In the genomic region with DNA sequence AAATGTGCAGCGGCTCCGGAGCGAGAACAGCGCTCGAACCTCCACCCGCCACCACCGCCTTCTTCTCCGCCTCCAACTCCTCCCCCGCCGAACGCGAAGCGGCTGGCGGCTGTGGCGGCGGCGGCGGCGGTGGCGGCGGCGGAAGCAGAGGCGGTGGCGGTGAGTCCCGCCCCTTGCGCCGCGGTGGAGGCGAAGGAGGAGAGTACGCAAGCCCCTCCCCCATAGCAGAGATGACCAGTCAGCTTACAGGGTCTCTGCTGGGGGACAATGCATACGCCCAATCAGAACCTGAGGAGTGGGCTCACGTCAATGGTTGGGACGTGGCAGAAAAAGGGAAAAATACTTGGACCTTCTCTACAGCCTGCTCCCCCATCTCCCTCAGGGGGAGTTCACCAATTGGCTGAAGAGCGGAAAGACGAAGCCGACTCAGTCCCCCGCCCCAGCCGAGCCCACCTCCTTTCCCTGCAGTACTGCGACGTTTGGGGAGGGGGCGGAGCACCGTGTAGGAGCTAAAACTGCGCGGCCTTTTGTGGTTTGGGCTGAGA, we compare ENCODE assay signal across 8 cellular contexts. TPM values are rescaled to one million over a fixed set of nuclear protein-coding genes. Genes with fewer than 3 reads are reported as not detected.
A peak's percentile ranks its signal among the peaks of the same experiment; 100 is the strongest.
DNase-seq lines count a peak whose midpoint lies in the region; FAIRE-seq and TF ChIP-seq lines count a peak whose summit lies in the region.

A gene with protein sequence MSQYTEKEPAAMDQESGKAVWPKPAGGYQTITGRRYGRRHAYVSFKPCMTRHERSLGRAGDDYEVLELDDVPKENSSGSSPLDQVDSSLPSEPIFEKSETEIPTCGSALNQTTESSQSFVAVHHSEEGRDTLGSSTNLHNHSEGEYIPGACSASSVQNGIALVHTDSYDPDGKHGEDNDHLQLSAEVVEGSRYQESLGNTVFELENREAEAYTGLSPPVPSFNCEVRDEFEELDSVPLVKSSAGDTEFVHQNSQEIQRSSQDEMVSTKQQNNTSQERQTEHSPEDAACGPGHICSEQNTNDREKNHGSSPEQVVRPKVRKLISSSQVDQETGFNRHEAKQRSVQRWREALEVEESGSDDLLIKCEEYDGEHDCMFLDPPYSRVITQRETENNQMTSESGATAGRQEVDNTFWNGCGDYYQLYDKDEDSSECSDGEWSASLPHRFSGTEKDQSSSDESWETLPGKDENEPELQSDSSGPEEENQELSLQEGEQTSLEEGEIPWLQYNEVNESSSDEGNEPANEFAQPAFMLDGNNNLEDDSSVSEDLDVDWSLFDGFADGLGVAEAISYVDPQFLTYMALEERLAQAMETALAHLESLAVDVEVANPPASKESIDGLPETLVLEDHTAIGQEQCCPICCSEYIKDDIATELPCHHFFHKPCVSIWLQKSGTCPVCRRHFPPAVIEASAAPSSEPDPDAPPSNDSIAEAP (minus strand): TSS at position 131 of the 545 bp plus-strand sequence. CDS start 26,541 bp downstream, outside the sequence.

- H3K4me3 Mint-ChIP-seq in HFFc6, result peak within 1 kb of the TSS; percentile 99
- peak within 1 kb of the TSS; percentile 100 for H3K4me3 Mint-ChIP-seq in activated naive CD4-positive, alpha-beta T cell treated with anti-CD3 and anti-CD28 coated beads, Interleukin-2, amount 10 ng/mL, durations not matched to agents 7 days and 5 days

- peak within 1 kb of the TSS; percentile 93 for H2AK5ac ChIP-seq in neuronal stem cell (ENCODE audit: low read depth, low read length)

- peaks cover 5% of the 10 kb centered on the region for H3K27me3 Mint-ChIP-seq in HFFc6 (ENCODE audit: insufficient read depth)
- H3K27me3 Mint-ChIP-seq in activated naive CD4-positive, alpha-beta T cell treated with anti-CD3 and anti-CD28 coated beads, Interleukin-2, amount 10 ng/mL, durations not matched to agents 7 days and 5 days, result peaks cover 10% of the 10 kb centered on the region

- H3K27ac Mint-ChIP-seq in HFFc6, result peak within 1 kb of the TSS; percentile 99
- H3K27ac Mint-ChIP-seq in activated naive CD4-positive, alpha-beta T cell treated with anti-CD3 and anti-CD28 coated beads, Interleukin-2, amount 10 ng/mL, durations not matched to agents 7 days and 5 days, result peak within 1 kb of the TSS; percentile 100

- H3K9me3 ChIP-seq in SK-N-MC (ENCODE audit: low read depth, low read length) (no peaks in the 10 kb centered on the region; the same call in 1 of the 2 replicates), neuronal stem cell (replicated peaks in 1 of 2; ENCODE audit: control insufficient read depth in 2 of 2, insufficient read depth in 1 of 2, low read depth in 1 of 2, low read length in 2 of 2) (peaks cover 0 to 25% of the 10 kb centered on the region in 2 donors)

- H2BK120ac ChIP-seq in neuronal stem cell (ENCODE audit: low read depth, low read length), result peak within 1 kb of the TSS; percentile 47

- CTCF ChIA-PET in activated naive CD4-positive, alpha-beta T cell treated with anti-CD3 and anti-CD28 coated beads, Interleukin-2, amount 10 ng/mL, durations not matched to agents 7 days and 5 days (lab: Charles Lee), result no interaction called here

- FAIRE-seq in frontal cortex (lab: Jason Lieb, UNC), result peak; percentile 86

- peaks cover 13% of the 10 kb centered on the region for H3K9me3 Mint-ChIP-seq in HFFc6
- peaks cover 8% of the 10 kb centered on the region for H3K9me3 Mint-ChIP-seq in activated naive CD4-positive, alpha-beta T cell treated with anti-CD3 and anti-CD28 coated beads, Interleukin-2, amount 10 ng/mL, durations not matched to agents 7 days and 5 days

- H3K36me3 ChIP-seq in SK-N-MC (ENCODE audit: insufficient read depth, low read length) (peaks cover 6% of the 10 kb centered on the region; the same call in 1 of the 2 replicates), neuronal stem cell (replicated peaks in 1 of 2; ENCODE audit: control insufficient read depth in 2 of 2, insufficient read depth in 2 of 2, low read length in 2 of 2) (no peaks in the 10 kb centered on the region)

- WGBS in neuronal stem cell (ENCODE audit: extremely low coverage in 2 of 2, insufficient read length in 2 of 2, insufficient replicate concordance in 1 of 2), 2 donors, result no CpG with 5 or more reads among the region's 44 CpGs

- peak within 1 kb of the TSS; percentile 79 for H2AFZ ChIP-seq in neuronal stem cell (ENCODE audit: low read length)

- no peak within 1 kb of the TSS for H4K91ac ChIP-seq in neuronal stem cell (ENCODE audit: low read depth, low read length, poor library complexity)

- H3K18ac ChIP-seq in neuronal stem cell (ENCODE audit: low read length), result peak within 1 kb of the TSS; percentile 97

- H2BK12ac ChIP-seq in neuronal stem cell (ENCODE audit: low read length), result peak within 1 kb of the TSS; percentile 22

- peak within 1 kb of the TSS; percentile 90 for H3K9ac ChIP-seq in SK-N-MC (ENCODE audit: insufficient read length)
- peak within 1 kb of the TSS; percentile 98 for H3K9ac ChIP-seq in neuronal stem cell (ENCODE audit: low read depth, low read length, poor library complexity)

- DNase-seq in GM03348 (ENCODE audit: low spot score) (peak; percentile 97), HFFc6 (peak; percentile 100), NB4 (ENCODE audit: low read depth) (peak; percentile 99), SK-N-MC (ENCODE audit: low read depth, low spot score) (peak; percentile 99), frontal cortex (ENCODE audit: low spot score in 2 of 2) (peak; percentile 88 to 92), neuronal stem cell (ENCODE audit: low spot score) (peak; percentile 99)
- DNase-seq in activated naive CD4-positive, alpha-beta T cell treated with anti-CD3 and anti-CD28 coated beads, Interleukin-2, amount 10 ng/mL, durations not matched to agents 7 days and 5 days, result peak; percentile 98

- H3K4me2 ChIP-seq in neuronal stem cell (ENCODE audit: insufficient read depth, low read length, poor library complexity, severe bottlenecking), result peak within 1 kb of the TSS; percentile 67

- peaks cover 60% of the 10 kb centered on the region for H3K4me1 Mint-ChIP-seq in HFFc6 (ENCODE audit: low read depth)
- H3K4me1 Mint-ChIP-seq in activated naive CD4-positive, alpha-beta T cell treated with anti-CD3 and anti-CD28 coated beads, Interleukin-2, amount 10 ng/mL, durations not matched to agents 7 days and 5 days, result peaks cover 45% of the 10 kb centered on the region

- TF ChIP-seq CTCF in HFFc6 (IDR thresholded peaks at IDR 0.05), result peak; percentile 67
- TF ChIP-seq CTCF in NB4 (IDR thresholded peaks at IDR 0.05; ENCODE audit: low read depth, low read length), result no peak
- TF ChIP-seq CTCF in subcutaneous adipose tissue (IDR thresholded peaks at IDR 0.05; ENCODE audit: low read depth), result no peak

- no peak within 1 kb of the TSS for H4K8ac ChIP-seq in neuronal stem cell (ENCODE audit: low read depth, low read length)

- H3K14ac ChIP-seq in neuronal stem cell (ENCODE audit: low read length), result peak within 1 kb of the TSS; percentile 25

- no peak within 1 kb of the TSS for H3K4ac ChIP-seq in neuronal stem cell (ENCODE audit: low read length)

- H3K4me3 ChIP-seq in NB4 (ENCODE audit: low read depth, low read length), result peak within 1 kb of the TSS; percentile 97
- peak within 1 kb of the TSS; percentile 93 for H3K4me3 ChIP-seq in SK-N-MC
- peak within 1 kb of the TSS; percentile 92 to 97 for H3K4me3 ChIP-seq in neuronal stem cell (ENCODE audit: low read length in 2 of 2)

- peak within 1 kb of the TSS; percentile 93 for H2BK5ac ChIP-seq in neuronal stem cell (ENCODE audit: low read length)

- peak; percentile 29 for TF ChIP-seq POLR2A in NB4 (IDR thresholded peaks at IDR 0.05; ENCODE audit: extremely low read depth, insufficient read length)

- peaks cover 24% of the 10 kb centered on the region for H3K36me3 Mint-ChIP-seq in HFFc6 (ENCODE audit: low read depth)
- H3K36me3 Mint-ChIP-seq in activated naive CD4-positive, alpha-beta T cell treated with anti-CD3 and anti-CD28 coated beads, Interleukin-2, amount 10 ng/mL, durations not matched to agents 7 days and 5 days, result peaks cover 22% of the 10 kb centered on the region

- H2BK15ac ChIP-seq in neuronal stem cell (ENCODE audit: low read length), result peak within 1 kb of the TSS; percentile 81

- no peaks in the 10 kb centered on the region for H3K27me3 ChIP-seq in neuronal stem cell (ENCODE audit: control insufficient read depth in 3 of 3, insufficient read depth in 3 of 3, low read depth in 1 of 3, low read length in 3 of 3)

- H3K79me1 ChIP-seq in neuronal stem cell (ENCODE audit: low read depth, low read length), result peaks cover 2% of the 10 kb centered on the region

- H3K4me1 ChIP-seq in neuronal stem cell (ENCODE audit: control insufficient read depth in 2 of 2, insufficient read depth in 1 of 2, low read depth in 1 of 2, low read length in 2 of 2), result peaks cover 6 to 12% of the 10 kb centered on the region in 2 donors

- H3K27ac ChIP-seq in SK-N-MC, result peak within 1 kb of the TSS; percentile 88
- H3K27ac ChIP-seq in neuronal stem cell (replicated peaks; ENCODE audit: low read length), result peak within 1 kb of the TSS; percentile 100

- H3K23ac ChIP-seq in neuronal stem cell (ENCODE audit: low read depth, low read length, poor library complexity), result peak within 1 kb of the TSS; percentile 91

RNA-seq across cellular contexts. Expression of the gene that starts here (rescaled TPM):
- total RNA-seq in HFFc6 (2021; fragmentation: NEBNext Ultra II Directional; extraction: Animal tissue kit (Norgen Biotek cat#: 25700)), result 10 to 100 TPM; 68.5 to 78.7 (median 76.1) TPM
- 297 TPM for total RNA-seq in frontal cortex
- 50.4 TPM for polyA plus RNA-seq in neuronal stem cell (2013, experiment 1 of 2)
- 51.3 TPM for polyA plus RNA-seq in neuronal stem cell (2013, experiment 2 of 2)
- total RNA-seq in subcutaneous adipose tissue, result 100 to 1,000 TPM; 109 to 162 (median 131) TPM

Comparison
In these comparisons a context has a peak if more than half of its experiments do, and no peak if none do; other contexts are left out.
1. Peak in every context shown above with its lines: DNase-seq, H3K4me3 ChIP-seq and H3K27ac ChIP-seq.